ENCODE assay signal across 1 cellular context in the genomic region with DNA sequence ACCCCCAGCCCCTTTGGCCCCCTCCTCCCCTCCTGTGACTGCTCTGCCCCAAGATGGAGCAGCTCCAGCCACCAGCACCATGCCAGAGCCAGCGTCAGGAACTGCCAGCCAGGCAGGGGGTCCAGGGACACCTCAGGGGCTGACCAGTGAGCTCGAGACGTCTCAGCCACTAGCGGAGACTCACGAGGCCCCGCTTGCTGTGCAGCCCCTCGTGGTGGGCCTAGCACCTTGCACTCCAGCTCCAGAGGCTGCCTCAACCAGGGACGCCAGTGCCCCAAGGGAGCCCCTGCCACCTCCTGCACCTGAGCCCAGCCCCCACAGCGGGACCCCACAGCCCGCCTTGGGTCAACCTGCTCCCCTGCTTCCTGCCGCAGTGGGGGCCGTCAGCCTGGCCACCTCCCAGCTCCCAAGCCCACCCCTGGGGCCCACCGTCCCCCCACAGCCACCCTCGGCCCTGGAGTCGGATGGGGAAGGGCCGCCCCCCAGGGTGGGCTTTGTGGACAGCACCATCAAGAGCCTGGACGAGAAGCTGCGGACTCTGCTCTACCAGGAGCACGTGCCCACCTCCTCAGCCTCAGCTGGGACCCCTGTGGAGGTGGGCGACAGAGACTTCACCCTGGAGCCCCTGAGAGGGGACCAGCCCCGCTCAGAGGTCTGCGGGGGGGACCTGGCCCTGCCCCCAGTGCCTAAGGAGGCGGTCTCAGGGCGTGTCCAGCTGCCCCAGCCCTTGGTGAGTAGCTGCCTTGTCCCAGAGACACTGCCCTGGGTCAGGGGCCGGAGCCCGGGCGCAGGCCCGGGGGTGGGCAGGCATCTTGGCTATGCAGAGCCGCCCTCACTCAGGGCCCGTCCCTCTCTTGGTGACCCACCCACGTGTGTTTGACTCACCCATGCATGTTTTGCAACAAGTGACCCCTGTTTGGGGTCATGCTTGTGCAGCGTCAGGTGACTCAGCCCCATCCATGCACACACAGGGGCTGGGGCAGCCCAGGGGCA.
TF ChIP-seq lines count a peak whose summit lies in the region.

No MANE protein-coding gene starts in this region.

TF ChIP-seq in HCT116, 20 proteins besides CTCF, POLR2A, EP300 and RAD21 (continued from another document):
- TF ChIP-seq, protein P1, sequence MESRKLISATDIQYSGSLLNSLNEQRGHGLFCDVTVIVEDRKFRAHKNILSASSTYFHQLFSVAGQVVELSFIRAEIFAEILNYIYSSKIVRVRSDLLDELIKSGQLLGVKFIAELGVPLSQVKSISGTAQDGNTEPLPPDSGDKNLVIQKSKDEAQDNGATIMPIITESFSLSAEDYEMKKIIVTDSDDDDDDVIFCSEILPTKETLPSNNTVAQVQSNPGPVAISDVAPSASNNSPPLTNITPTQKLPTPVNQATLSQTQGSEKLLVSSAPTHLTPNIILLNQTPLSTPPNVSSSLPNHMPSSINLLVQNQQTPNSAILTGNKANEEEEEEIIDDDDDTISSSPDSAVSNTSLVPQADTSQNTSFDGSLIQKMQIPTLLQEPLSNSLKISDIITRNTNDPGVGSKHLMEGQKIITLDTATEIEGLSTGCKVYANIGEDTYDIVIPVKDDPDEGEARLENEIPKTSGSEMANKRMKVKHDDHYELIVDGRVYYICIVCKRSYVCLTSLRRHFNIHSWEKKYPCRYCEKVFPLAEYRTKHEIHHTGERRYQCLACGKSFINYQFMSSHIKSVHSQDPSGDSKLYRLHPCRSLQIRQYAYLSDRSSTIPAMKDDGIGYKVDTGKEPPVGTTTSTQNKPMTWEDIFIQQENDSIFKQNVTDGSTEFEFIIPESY (IDR thresholded peaks at IDR 0.05; ENCODE audit: extremely low read depth, insufficient replicate concordance, low read length): no peak
- TF ChIP-seq CEBPB (IDR thresholded peaks at IDR 0.05; ENCODE audit: low read depth): no peak
- TF ChIP-seq, protein P2, sequence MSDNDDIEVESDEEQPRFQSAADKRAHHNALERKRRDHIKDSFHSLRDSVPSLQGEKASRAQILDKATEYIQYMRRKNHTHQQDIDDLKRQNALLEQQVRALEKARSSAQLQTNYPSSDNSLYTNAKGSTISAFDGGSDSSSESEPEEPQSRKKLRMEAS (IDR thresholded peaks at IDR 0.05): no peak
